In genomic region chr13:24894277-24894971, GRCh38 we compare ENCODE assay signal across 23 cellular contexts.
"Had no signal": no experiment of that assay in that cellular context is flagged by ENCODE, and none has a peak within 500 bp of the region (broad histone marks: within the 10 kb centered on the region; RNA-seq: fewer than 3 reads in every experiment).

No MANE protein-coding gene starts in this region.

- DNase-seq: activated CD4-positive, alpha-beta T cell treated with anti-CD3 and anti-CD28 coated beads, Interleukin-2, amount 10 ng/mL, durations not matched to agents 7 days and 5 days; activated CD4-positive, CD25-positive, alpha-beta regulatory T cell; activated CD8-positive, alpha-beta memory T cell treated with anti-CD3 and anti-CD28 coated beads, Interleukin-2, amount 10 ng/mL, durations not matched to agents 7 days and 5 days; activated CD8-positive, alpha-beta T cell treated with anti-CD3 and anti-CD28 coated beads for 36 hours; activated gamma-delta T cell treated with Interleukin-2 at 50 U/mL for 16 hours; activated T-cell treated with anti-CD3 and anti-CD28 coated beads for 4 hours; dermis blood vessel endothelial cell; effector CD8-positive, alpha-beta T cell; foreskin melanocyte; hippocampal formation; mammary epithelial cell; midbrain; natural killer cell; sigmoid colon; stimulated activated CD4-positive, alpha-beta T cell treated with anti-CD3 and anti-CD28 coated beads, Interleukin-15, amount 100 ng/mL, for 24 hours; T-helper 17 cell; testis; trophoblast cell had no signal

- H3K27me3 Mint-ChIP-seq: activated CD4-positive, alpha-beta T cell treated with anti-CD3 and anti-CD28 coated beads, Interleukin-2, amount 10 ng/mL, durations not matched to agents 7 days and 5 days; activated CD8-positive, alpha-beta memory T cell treated with anti-CD3 and anti-CD28 coated beads, Interleukin-2, amount 10 ng/mL, durations not matched to agents 7 days and 5 days; activated CD8-positive, alpha-beta T cell treated with anti-CD3 and anti-CD28 coated beads for 36 hours; activated naive CD4-positive, alpha-beta T cell treated with anti-CD3 and anti-CD28 coated beads, Interleukin-2, amount 50 U/mL, for 24 hours; stimulated activated memory B cell treated with anti-CD40 and anti-IgM and Interleukin-4, amounts not matched to agents 10 μg/mL and 1 μg/mL and 100 μg/mL, for 72 hours; T-helper 17 cell had no signal

- H3K4me3 ChIP-seq: sigmoid colon, smooth muscle cell had no signal

- H3K4me1 Mint-ChIP-seq: activated CD4-positive, alpha-beta T cell treated with anti-CD3 and anti-CD28 coated beads, Interleukin-2, amount 10 ng/mL, durations not matched to agents 7 days and 5 days; activated CD8-positive, alpha-beta memory T cell treated with anti-CD3 and anti-CD28 coated beads, Interleukin-2, amount 10 ng/mL, durations not matched to agents 7 days and 5 days; activated naive CD4-positive, alpha-beta T cell treated with anti-CD3 and anti-CD28 coated beads, Interleukin-2, amount 50 U/mL, for 24 hours; brain had no signal

- H3K27ac ChIP-seq: sigmoid colon, testis had no signal

- H3K27ac Mint-ChIP-seq: activated CD8-positive, alpha-beta memory T cell treated with anti-CD3 and anti-CD28 coated beads, Interleukin-2, amount 10 ng/mL, durations not matched to agents 7 days and 5 days; activated CD8-positive, alpha-beta T cell treated with anti-CD3 and anti-CD28 coated beads for 36 hours; activated naive CD4-positive, alpha-beta T cell treated with anti-CD3 and anti-CD28 coated beads, Interleukin-2, amount 50 U/mL, for 24 hours; brain; natural killer cell; stimulated activated memory B cell treated with anti-CD40 and anti-IgM and Interleukin-4, amounts not matched to agents 10 μg/mL and 1 μg/mL and 100 μg/mL, for 72 hours; T-helper 17 cell had no signal

- H3K4me1 ChIP-seq: sigmoid colon, testis had no signal

- H3K27me3 ChIP-seq: sigmoid colon, testis had no signal

- H3K9me3 ChIP-seq: sigmoid colon, testis had no signal

- H3K9me3 Mint-ChIP-seq: activated CD4-positive, alpha-beta T cell treated with anti-CD3 and anti-CD28 coated beads, Interleukin-2, amount 10 ng/mL, durations not matched to agents 7 days and 5 days; activated CD8-positive, alpha-beta T cell treated with anti-CD3 and anti-CD28 coated beads for 36 hours; activated naive CD4-positive, alpha-beta T cell treated with anti-CD3 and anti-CD28 coated beads, Interleukin-2, amount 50 U/mL, for 24 hours; brain; natural killer cell; stimulated activated memory B cell treated with anti-CD40 and anti-IgM and Interleukin-4, amounts not matched to agents 10 μg/mL and 1 μg/mL and 100 μg/mL, for 72 hours had no signal

- ATAC-seq: activated CD8-positive, alpha-beta memory T cell treated with anti-CD3 and anti-CD28 coated beads, Interleukin-2, amount 10 ng/mL, durations not matched to agents 7 days and 5 days; activated CD8-positive, alpha-beta T cell treated with anti-CD3 and anti-CD28 coated beads for 36 hours; left ventricle myocardium superior; natural killer cell; stimulated activated memory B cell treated with anti-CD40 and anti-IgM and Interleukin-4, amounts not matched to agents 10 μg/mL and 1 μg/mL and 100 μg/mL, for 72 hours; T-helper 17 cell had no signal

- H3K4me3 Mint-ChIP-seq: activated CD4-positive, alpha-beta T cell treated with anti-CD3 and anti-CD28 coated beads, Interleukin-2, amount 10 ng/mL, durations not matched to agents 7 days and 5 days; activated CD8-positive, alpha-beta memory T cell treated with anti-CD3 and anti-CD28 coated beads, Interleukin-2, amount 10 ng/mL, durations not matched to agents 7 days and 5 days; activated CD8-positive, alpha-beta T cell treated with anti-CD3 and anti-CD28 coated beads for 36 hours; activated naive CD4-positive, alpha-beta T cell treated with anti-CD3 and anti-CD28 coated beads, Interleukin-2, amount 50 U/mL, for 24 hours; brain; natural killer cell; stimulated activated memory B cell treated with anti-CD40 and anti-IgM and Interleukin-4, amounts not matched to agents 10 μg/mL and 1 μg/mL and 100 μg/mL, for 72 hours; T-helper 17 cell had no signal
